20 cellular contexts compared by ENCODE assay signal in genomic region chr12:80556566-80556965, GRCh38.
DNase-seq lines count a peak whose midpoint lies in the region; ATAC-seq and TF ChIP-seq lines count a peak whose summit lies in the region.
"Had no signal": no experiment of that assay in that cellular context is flagged by ENCODE, and none has a peak within 500 bp of the region (broad histone marks: within the 10 kb centered on the region; RNA-seq: fewer than 3 reads in every experiment).

No MANE protein-coding gene starts in this region.

- CTCF ChIA-PET in IMR-90 (lab: Yijun Ruan, JAX): no interaction called here
- CTCF ChIA-PET in WTC11 (lab: Charles Lee): no interaction called here

- no peak overlapping the region for H3K56ac ChIP-seq in IMR-90 (ENCODE audit: extremely low read depth, insufficient read depth, low read length)

- WGBS in IMR-90 (ENCODE audit: extremely low coverage in 2 of 2, insufficient read length in 1 of 2), 2 experiments: no CpG with 5 or more reads among the region's 1 CpG

- TF ChIP-seq CTCF in IMR-90 (conservative IDR thresholded peaks at IDR 0.05; ENCODE audit: low read depth, low read length): no peak
- no peak for TF ChIP-seq CTCF in astrocyte of the spinal cord (IDR thresholded peaks at IDR 0.05; ENCODE audit: low read depth, low read length)
- no peak for TF ChIP-seq CTCF in osteoblast (IDR thresholded peaks at IDR 0.05; ENCODE audit: extremely low read depth, low read depth, low read length)
- no peak for TF ChIP-seq CTCF in WTC11 (IDR thresholded peaks at IDR 0.05)

- H2AFZ ChIP-seq in IMR-90 (replicated peaks; ENCODE audit: low read length, poor library complexity) (no peak overlapping the region), osteoblast (ENCODE audit: low read length) (peak overlapping the region; percentile 64)

- peaks cover 10% of the 10 kb centered on the region for H3K9me1 ChIP-seq in IMR-90 (ENCODE audit: insufficient read depth, low read length)

- no peaks in the 10 kb centered on the region for H3K9me3 ChIP-seq in BLaER1 treated with 17β-estradiol and CSF1 and Interleukin-3, amounts not matched to agents 10 nM and 100 nM (replicated peaks in 1 of 11)
- H3K9me3 ChIP-seq in IMR-90 (ENCODE audit: control insufficient read depth, insufficient read depth, low read length) (no peaks in the 10 kb centered on the region), osteoblast (ENCODE audit: low read depth, low read length) (no peaks in the 10 kb centered on the region)
- H3K9me3 ChIP-seq: Caco-2 had no signal

- POLR2A ChIA-PET in IMR-90 (lab: Charles Lee; ENCODE audit: unreplicated experiment): no interaction called here
- POLR2A ChIA-PET in WTC11 (lab: Charles Lee): no interaction called here

- H3K36me3 Mint-ChIP-seq in WTC11: no peaks in the 10 kb centered on the region
- H3K36me3 Mint-ChIP-seq: CD4-positive, CD25-positive, alpha-beta regulatory T cell had no signal

- peak overlapping the region; percentile 70; the same call in 1 of the 2 replicates for H2AK5ac ChIP-seq in IMR-90 (ENCODE audit: low read depth, low read length)

- H3K4ac ChIP-seq in IMR-90 (ENCODE audit: low read depth, low read length): peak overlapping the region; percentile 19; the same call in 1 of the 2 replicates

- peak overlapping the region in 7 of 11 experiments; percentile 9 to 47 (median 22); a peak in 10 of 22 replicates for H3K4me2 ChIP-seq in BLaER1 treated with 17β-estradiol and CSF1 and Interleukin-3, amounts not matched to agents 10 nM and 100 nM
- H3K4me2 ChIP-seq in IMR-90 (ENCODE audit: low read depth, low read length) (no peak overlapping the region), osteoblast (ENCODE audit: insufficient read depth, low read length) (peak overlapping the region; percentile 17)

- intact Hi-C loops in IMR-90 (cut with micrococcal nuclease) (no loop called here), cardiac septum (cut with DNase I) (no loop called here)

- H4K5ac ChIP-seq in IMR-90 (ENCODE audit: low read depth, low read length): no peak overlapping the region; the same call in 1 of the 2 replicates

- H3K18ac ChIP-seq in IMR-90 (ENCODE audit: low read depth, low read length): peak overlapping the region; percentile 37; the same call in 1 of the 2 replicates

- no peaks in the 10 kb centered on the region for H3K27me3 Mint-ChIP-seq in WTC11 (ENCODE audit: low read depth)
- H3K27me3 Mint-ChIP-seq: CD4-positive, CD25-positive, alpha-beta regulatory T cell had no signal

- peak overlapping the region in 3 of 11 experiments; percentile 15 to 21 (median 17); a peak in 4 of 22 replicates for H3K27ac ChIP-seq in BLaER1 treated with 17β-estradiol and CSF1 and Interleukin-3, amounts not matched to agents 10 nM and 100 nM
- H3K27ac ChIP-seq in IMR-90 (ENCODE audit: insufficient read depth, low read length) (no peak overlapping the region), osteoblast (ENCODE audit: low read depth, low read length) (peak overlapping the region; percentile 27)

- H4K91ac ChIP-seq in IMR-90 (ENCODE audit: insufficient read depth, low read depth, low read length): 0 out of 2 replicates have a peak overlapping the region, but pooled peaks have one; percentile 5

- no peaks in the 10 kb centered on the region for H3K4me1 Mint-ChIP-seq in WTC11
- H3K4me1 Mint-ChIP-seq: CD4-positive, CD25-positive, alpha-beta regulatory T cell had no signal

- H3K79me1 ChIP-seq in IMR-90 (ENCODE audit: low read depth in 1 of 2, low read length in 2 of 2): peaks cover 0 to 3% of the 10 kb centered on the region in 2 experiments; a peak in 1 of 4 replicates

- H3K9ac ChIP-seq in BLaER1 treated with 17β-estradiol and CSF1 and Interleukin-3, amounts not matched to agents 10 nM and 100 nM: no peak overlapping the region
- H3K9ac ChIP-seq in IMR-90 (ENCODE audit: low read depth, low read length): no peak overlapping the region

- H3K4me1 ChIP-seq in BLaER1 treated with 17β-estradiol and CSF1 and Interleukin-3, amounts not matched to agents 10 nM and 100 nM: peaks cover 4 to 34% (median 22%) of the 10 kb centered on the region in 10 experiments; a peak in 17 of 20 replicates
- H3K4me1 ChIP-seq in IMR-90 (ENCODE audit: control insufficient read depth, insufficient read depth, low read length): peaks cover 12% of the 10 kb centered on the region
- peaks cover 34% of the 10 kb centered on the region for H3K4me1 ChIP-seq in osteoblast (ENCODE audit: insufficient read depth, low read length)
- H3K4me1 ChIP-seq: Caco-2 had no signal

- dilution Hi-C loops in IMR-90 (cut with HindIII; ENCODE audit: low sequenced_read_pairs, unreplicated experiment): no loop called here

- H2BK15ac ChIP-seq in IMR-90 (ENCODE audit: low read depth, low read length): peak overlapping the region; percentile 27; the same call in 1 of the 3 replicates

- no peaks in the 10 kb centered on the region for H3K27me3 ChIP-seq in BLaER1 treated with 17β-estradiol and CSF1 and Interleukin-3, amounts not matched to agents 10 nM and 100 nM
- H3K27me3 ChIP-seq in IMR-90 (ENCODE audit: control insufficient read depth, insufficient read depth, low read length) (no peaks in the 10 kb centered on the region), osteoblast (ENCODE audit: insufficient read depth, low read length) (no peaks in the 10 kb centered on the region)

- peak overlapping the region; percentile 76; the same call in 1 of the 2 replicates for H2BK120ac ChIP-seq in IMR-90 (ENCODE audit: low read depth, low read length)

- H3K79me2 ChIP-seq in osteoblast (ENCODE audit: insufficient read depth, low read length): no peaks in the 10 kb centered on the region

- peak overlapping the region; percentile 36 for H2BK5ac ChIP-seq in IMR-90 (ENCODE audit: low read depth, low read length, poor library complexity, severe bottlenecking)

- H4K20me1 ChIP-seq in BLaER1 treated with 17β-estradiol and CSF1 and Interleukin-3, amounts not matched to agents 10 nM and 100 nM: no peaks in the 10 kb centered on the region
- no peaks in the 10 kb centered on the region for H4K20me1 ChIP-seq in IMR-90 (ENCODE audit: insufficient read depth, low read length)
- no peaks in the 10 kb centered on the region for H4K20me1 ChIP-seq in osteoblast (ENCODE audit: insufficient read depth, low read length)

- DNase-seq in IMR-90: no peak
- DNase-seq in astrocyte of the spinal cord (ENCODE audit: low read depth, low spot score): peak; percentile 43
- DNase-seq in osteoblast (ENCODE audit: insufficient read length, low spot score, missing footprints): peak; percentile 53
- DNase-seq in cardiac septum (ENCODE audit: low spot score): no peak
- no peak for DNase-seq in WTC11 (ENCODE audit: low spot score)
- DNase-seq in CD1c-positive myeloid dendritic cell (ENCODE audit: extremely low spot score): no peak
- DNase-seq: 8988T; Caco-2; CD4-positive, CD25-positive, alpha-beta regulatory T cell; DMS153; NCI-H1092 treated with DMSO at 0.1 percent for 48 hours; NCI-H146; NCI-H2029 treated with DMSO at 0.1 percent for 48 hours; NCI-H2171; NCI-H526; PC-3; RPMI8226; SHP77 treated with DMSO at 0.1 percent for 48 hours had no signal

- H3K9me3 Mint-ChIP-seq in WTC11: no peaks in the 10 kb centered on the region

- H3K27ac Mint-ChIP-seq in WTC11: no peak overlapping the region
- H3K27ac Mint-ChIP-seq: CD4-positive, CD25-positive, alpha-beta regulatory T cell had no signal

- no peak overlapping the region for H3K23ac ChIP-seq in IMR-90 (ENCODE audit: low read depth, low read length)

- H3K4me3 ChIP-seq in BLaER1 treated with 17β-estradiol and CSF1 and Interleukin-3, amounts not matched to agents 10 nM and 100 nM: no peak overlapping the region
- no peak overlapping the region for H3K4me3 ChIP-seq in IMR-90 (ENCODE audit: insufficient read depth, low read depth, low read length)
- no peak overlapping the region for H3K4me3 ChIP-seq in astrocyte of the spinal cord (ENCODE audit: low read depth, low read length)
- H3K4me3 ChIP-seq in osteoblast (ENCODE audit: insufficient read depth, low read length): no peak overlapping the region

- in situ Hi-C loops in IMR-90 (cut with MboI; ENCODE audit: low sequenced_read_pairs): no loop called here
- in situ Hi-C loops in astrocyte of the spinal cord (cut with HindIII; ENCODE audit: low sequenced_read_pairs): no loop called here

- H3K14ac ChIP-seq in IMR-90 (replicated peaks; ENCODE audit: low read depth, low read length): peak overlapping the region; percentile 13; the same call in 1 of the 2 replicates

- no peak for TF ChIP-seq POLR2A in IMR-90 (IDR thresholded peaks at IDR 0.05; ENCODE audit: low read depth, low read length)

- no peak for TF ChIP-seq RAD21 in IMR-90 (IDR thresholded peaks at IDR 0.05; ENCODE audit: low read length)

- peak; percentile 50 for ATAC-seq in IMR-90 (ENCODE audit: low read depth)
- no peak for ATAC-seq in WTC11
- no peak for ATAC-seq in HG03432 (IDR thresholded peaks at IDR 0.05; ENCODE audit: unreplicated experiment)
- ATAC-seq: PC-3 had no signal

- peak overlapping the region; percentile 75; the same call in 1 of the 2 replicates for H2BK20ac ChIP-seq in IMR-90 (ENCODE audit: low read depth, low read length)

- H4K8ac ChIP-seq in IMR-90 (ENCODE audit: low read depth in 2 of 2, low read length in 2 of 2): peak overlapping the region in 1 of 2 experiments; percentile 74; a peak in 2 of 4 replicates

- no peak overlapping the region for H3K4me3 Mint-ChIP-seq in WTC11
- H3K4me3 Mint-ChIP-seq: CD4-positive, CD25-positive, alpha-beta regulatory T cell had no signal

- BruUV-seq in IMR-90 (replicated peaks; lab: Mats Ljungman, UMichigan): no TSS peak

- no peaks in the 10 kb centered on the region for H3K36me3 ChIP-seq in BLaER1 treated with 17β-estradiol and CSF1 and Interleukin-3, amounts not matched to agents 10 nM and 100 nM
- H3K36me3 ChIP-seq in IMR-90 (ENCODE audit: control insufficient read depth, insufficient read depth, low read length) (no peaks in the 10 kb centered on the region), osteoblast (ENCODE audit: insufficient read depth, low read length) (no peaks in the 10 kb centered on the region)

- H2AK9ac ChIP-seq in IMR-90 (replicated peaks; ENCODE audit: low read depth, low read length, poor library complexity): no peak overlapping the region

TF ChIP-seq in WTC11, 78 proteins besides CTCF, POLR2A, EP300 and RAD21 (continues in another document):
- no peak for TF ChIP-seq FOXK1 (CRISPR knock-in tag; IDR thresholded peaks at IDR 0.05)

Comparison
In these comparisons a context has a peak if more than half of its experiments do, and no peak if none do; other contexts are left out.
1. DNase-seq: peak in astrocyte of the spinal cord (single experiment) and osteoblast (single experiment); none in IMR-90 (single experiment), cardiac septum (single experiment), WTC11 (single experiment) and CD1c-positive myeloid dendritic cell (single experiment).